ENCODE assay signal across 13 cellular contexts in genomic region chr11:66840317-66841091, GRCh38. TPM values are rescaled to one million over a fixed set of nuclear protein-coding genes. Genes with fewer than 3 reads are reported as not detected.
DNase-seq lines count a peak whose midpoint lies in the region; ATAC-seq and TF ChIP-seq lines count a peak whose summit lies in the region.
"Had no signal": no experiment of that assay in that cellular context is flagged by ENCODE, and none has a peak within 500 bp of the region (broad histone marks: within the 10 kb centered on the region; RNA-seq: fewer than 3 reads in every experiment).

No MANE protein-coding gene starts in this region.

- H3K4me1 Mint-ChIP-seq in activated naive CD4-positive, alpha-beta T cell treated with anti-CD3 and anti-CD28 coated beads, Interleukin-2, amount 50 U/mL, for 24 hours = peaks cover 62% of the 10 kb centered on the region
- H3K4me1 Mint-ChIP-seq in WTC11 = peaks cover 20% of the 10 kb centered on the region
- peaks cover 42 to 46% of the 10 kb centered on the region in 2 donors for H3K4me1 Mint-ChIP-seq in effector memory CD8-positive, alpha-beta T cell (ENCODE audit: low read depth in 2 of 2)
- H3K4me1 Mint-ChIP-seq in stimulated activated naive B cell treated with anti-CD40 and anti-IgM and Interleukin-4, amounts not matched to agents 10 μg/mL and 1 μg/mL and 100 μg/mL, for 72 hours = peaks cover 38 to 53% of the 10 kb centered on the region in 2 donors

- CTCF ChIA-PET in WTC11 (lab: Charles Lee) = interaction anchor here (0.6 to 0.8 kb wide), 2 partner anchors 11 to 135 kb away, joined by 3 to 4 read pairs; no protein-coding TSS in a partner anchor

- no peak for TF ChIP-seq CTCF in WTC11 (IDR thresholded peaks at IDR 0.05)

- no peak for ATAC-seq in WTC11
- ATAC-seq in effector memory CD8-positive, alpha-beta T cell (replicated peaks) = no peak
- ATAC-seq in stimulated activated naive B cell treated with anti-CD40 and anti-IgM and Interleukin-4, amounts not matched to agents 10 μg/mL and 1 μg/mL and 100 μg/mL, for 72 hours (replicated peaks) = no peak
- ATAC-seq: heart left ventricle, left ventricle myocardium superior had no signal

- no peaks in the 10 kb centered on the region for H3K9me3 Mint-ChIP-seq in activated naive CD4-positive, alpha-beta T cell treated with anti-CD3 and anti-CD28 coated beads, Interleukin-2, amount 50 U/mL, for 24 hours
- H3K9me3 Mint-ChIP-seq in WTC11 = no peaks in the 10 kb centered on the region
- H3K9me3 Mint-ChIP-seq in effector memory CD8-positive, alpha-beta T cell = no peaks in the 10 kb centered on the region
- H3K9me3 Mint-ChIP-seq in stimulated activated naive B cell treated with anti-CD40 and anti-IgM and Interleukin-4, amounts not matched to agents 10 μg/mL and 1 μg/mL and 100 μg/mL, for 72 hours = no peaks in the 10 kb centered on the region

- H3K4me3 Mint-ChIP-seq in activated naive CD4-positive, alpha-beta T cell treated with anti-CD3 and anti-CD28 coated beads, Interleukin-2, amount 50 U/mL, for 24 hours = peak overlapping the region; percentile 16
- H3K4me3 Mint-ChIP-seq in WTC11 = no peak overlapping the region; the same call in 1 of the 2 replicates
- no peak overlapping the region for H3K4me3 Mint-ChIP-seq in effector memory CD8-positive, alpha-beta T cell
- H3K4me3 Mint-ChIP-seq in stimulated activated naive B cell treated with anti-CD40 and anti-IgM and Interleukin-4, amounts not matched to agents 10 μg/mL and 1 μg/mL and 100 μg/mL, for 72 hours = peak overlapping the region; percentile 34 to 37

- H3K27me3 Mint-ChIP-seq in activated naive CD4-positive, alpha-beta T cell treated with anti-CD3 and anti-CD28 coated beads, Interleukin-2, amount 50 U/mL, for 24 hours = no peaks in the 10 kb centered on the region
- no peaks in the 10 kb centered on the region for H3K27me3 Mint-ChIP-seq in WTC11 (ENCODE audit: low read depth)
- no peaks in the 10 kb centered on the region for H3K27me3 Mint-ChIP-seq in effector memory CD8-positive, alpha-beta T cell
- H3K27me3 Mint-ChIP-seq in stimulated activated naive B cell treated with anti-CD40 and anti-IgM and Interleukin-4, amounts not matched to agents 10 μg/mL and 1 μg/mL and 100 μg/mL, for 72 hours = no peaks in the 10 kb centered on the region

- peaks cover 2% of the 10 kb centered on the region for H3K36me3 Mint-ChIP-seq in activated naive CD4-positive, alpha-beta T cell treated with anti-CD3 and anti-CD28 coated beads, Interleukin-2, amount 50 U/mL, for 24 hours
- H3K36me3 Mint-ChIP-seq in WTC11 = peaks cover 14% of the 10 kb centered on the region
- peaks cover 30% of the 10 kb centered on the region for H3K36me3 Mint-ChIP-seq in effector memory CD8-positive, alpha-beta T cell (ENCODE audit: insufficient read depth)
- peaks cover 25 to 30% of the 10 kb centered on the region in 2 donors for H3K36me3 Mint-ChIP-seq in stimulated activated naive B cell treated with anti-CD40 and anti-IgM and Interleukin-4, amounts not matched to agents 10 μg/mL and 1 μg/mL and 100 μg/mL, for 72 hours

- DNase-seq in activated naive CD4-positive, alpha-beta T cell (lab: John Stamatoyannopoulos, UW) = no peak
- no peak for DNase-seq in WTC11 (ENCODE audit: low spot score)
- no peak for DNase-seq in effector memory CD8-positive, alpha-beta T cell
- DNase-seq in stimulated activated naive B cell treated with anti-CD40 and anti-IgM and Interleukin-4, amounts not matched to agents 10 μg/mL and 1 μg/mL and 100 μg/mL, for 72 hours = no peak
- no peak for DNase-seq in NOMO-1 treated with DMSO at 0.1 percent for 48 hours (lab: John Stamatoyannopoulos, UW; ENCODE audit: unreplicated experiment)
- DNase-seq in globus pallidus (ENCODE audit: low spot score) = no peak
- DNase-seq in germinal center (ENCODE audit: low spot score) = no peak
- DNase-seq: activated CD4-positive, CD25-positive, alpha-beta regulatory T cell treated with anti-CD3 and anti-CD28 coated beads, Interleukin-2, amount 50 U/mL, for 72 hours; amniotic stem cell; heart left ventricle; left ventricle myocardium superior; SHP77 had no signal

- POLR2A ChIA-PET in WTC11 (lab: Charles Lee) = interaction anchor here (0.7 kb wide), 1 partner anchor 1234 kb away, joined by 6 read pairs; no protein-coding TSS in a partner anchor

- peak overlapping the region; percentile 79 for H3K27ac Mint-ChIP-seq in activated naive CD4-positive, alpha-beta T cell treated with anti-CD3 and anti-CD28 coated beads, Interleukin-2, amount 50 U/mL, for 24 hours
- H3K27ac Mint-ChIP-seq in WTC11 = peak overlapping the region; percentile 47
- peak overlapping the region; percentile 74 to 98 for H3K27ac Mint-ChIP-seq in effector memory CD8-positive, alpha-beta T cell
- H3K27ac Mint-ChIP-seq in stimulated activated naive B cell treated with anti-CD40 and anti-IgM and Interleukin-4, amounts not matched to agents 10 μg/mL and 1 μg/mL and 100 μg/mL, for 72 hours = peak overlapping the region; percentile 68

TF ChIP-seq in WTC11, 78 proteins besides CTCF, POLR2A, EP300 and RAD21 (continues in another document):
- TF ChIP-seq E2F5 (CRISPR knock-in tag; IDR thresholded peaks at IDR 0.05) = no peak
- no peak for TF ChIP-seq SMAD4 (CRISPR knock-in tag; IDR thresholded peaks at IDR 0.05)
- no peak for TF ChIP-seq STAT6 (CRISPR knock-in tag; conservative IDR thresholded peaks at IDR 0.05; ENCODE audit: low read depth)
- no peak for TF ChIP-seq TP53 (CRISPR knock-in tag; IDR thresholded peaks at IDR 0.05)
- TF ChIP-seq FOXP1 (CRISPR knock-in tag; IDR thresholded peaks at IDR 0.05; ENCODE audit: borderline replicate concordance) = no peak
- no peak for TF ChIP-seq FOXP4 (CRISPR knock-in tag; IDR thresholded peaks at IDR 0.05)
- no peak for TF ChIP-seq CREM (CRISPR knock-in tag; IDR thresholded peaks at IDR 0.05)
- TF ChIP-seq MAX (CRISPR knock-in tag; IDR thresholded peaks at IDR 0.05) = no peak
- TF ChIP-seq ZNF396 (CRISPR knock-in tag; IDR thresholded peaks at IDR 0.05; ENCODE audit: borderline replicate concordance) = no peak
- TF ChIP-seq ERG (CRISPR knock-in tag; IDR thresholded peaks at IDR 0.05) = no peak

RNA-seq across cellular contexts. Expression of gene RCE1, which starts 2.7 kb away (rescaled TPM):
- 34.5 to 36.9 TPM (median 34.6 TPM) in 3 replicates for total RNA-seq in WTC11 (2021)

RNA-seq across cellular contexts. Expression of gene LRFN4, which starts 16.4 kb away (rescaled TPM):
- 62.7 to 70.3 TPM (median 68.0 TPM) in 3 replicates for total RNA-seq in WTC11 (2021)

Comparison
In these comparisons a context has a peak if more than half of its experiments do, and no peak if none do; other contexts are left out.
1. H3K4me3 Mint-ChIP-seq: peak in activated naive CD4-positive, alpha-beta T cell treated with anti-CD3 and anti-CD28 coated beads, Interleukin-2, amount 50 U/mL, for 24 hours (single experiment) and stimulated activated naive B cell treated with anti-CD40 and anti-IgM and Interleukin-4, amounts not matched to agents 10 μg/mL and 1 μg/mL and 100 μg/mL, for 72 hours (2 of 2); none in WTC11 (single experiment) and effector memory CD8-positive, alpha-beta T cell (0 of 2).
2. Peak in every context shown above with its lines, with median percentiles within 50 percentile points of each other: H3K27ac Mint-ChIP-seq.